ENCODE assay signal across 12 cellular contexts in genomic region chr2:145638675-145639074, GRCh38.
DNase-seq lines count a peak whose midpoint lies in the region; ATAC-seq and TF ChIP-seq lines count a peak whose summit lies in the region.
"Had no signal": no experiment of that assay in that cellular context is flagged by ENCODE, and none has a peak within 500 bp of the region (broad histone marks: within the 10 kb centered on the region; RNA-seq: fewer than 3 reads in every experiment).

No MANE protein-coding gene starts in this region.

- H3K27ac ChIP-seq in ovary, result no peak overlapping the region
- H3K27ac ChIP-seq: right lobe of liver had no signal

- no peak for TF ChIP-seq POLR2A in ovary (IDR thresholded peaks at IDR 0.05)

- no peak overlapping the region for H3K4me3 ChIP-seq in fibroblast of the aortic adventitia (ENCODE audit: low read depth, low read length)
- no peak overlapping the region for H3K4me3 ChIP-seq in ovary
- H3K4me3 ChIP-seq: right lobe of liver had no signal

- H3K4me1 ChIP-seq in ovary (ENCODE audit: insufficient read depth), result no peaks in the 10 kb centered on the region

- H3K9me3 ChIP-seq in ovary, result no peaks in the 10 kb centered on the region
- H3K9me3 ChIP-seq: right lobe of liver had no signal

- H3K27me3 ChIP-seq in ovary, result no peaks in the 10 kb centered on the region
- H3K27me3 ChIP-seq: right lobe of liver had no signal

- no peaks in the 10 kb centered on the region for H3K36me3 ChIP-seq in ovary
- H3K36me3 ChIP-seq: right lobe of liver had no signal

- ATAC-seq in GM21360 (IDR thresholded peaks at IDR 0.05; ENCODE audit: unreplicated experiment) (peak; percentile 83), HG03432 (IDR thresholded peaks at IDR 0.05; ENCODE audit: unreplicated experiment) (peak; percentile 90)

- H3K27ac Mint-ChIP-seq in activated naive CD8-positive, alpha-beta T cell treated with anti-CD3 and anti-CD28 coated beads for 36 hours, result no peak overlapping the region
- H3K27ac Mint-ChIP-seq: T-helper 1 cell treated with Interleukin-12 subunit alpha and Interleukin-12 subunit beta and Interleukin-4 antibody, amounts not matched to agents 30 μg/mL and 1 μg/mL, for 36 hours had no signal

- no peak for TF ChIP-seq CTCF in GM10248 (IDR thresholded peaks at IDR 0.05; ENCODE audit: control extremely low read depth, extremely low read depth, low read depth, missing control alignments)
- TF ChIP-seq CTCF in fibroblast of the aortic adventitia (IDR thresholded peaks at IDR 0.05; ENCODE audit: insufficient read depth, low read length), result peak; percentile 13
- no peak for TF ChIP-seq CTCF in ovary (IDR thresholded peaks at IDR 0.05)

- CTCF ChIA-PET in GM10248 (lab: Yijun Ruan, JAX), result no interaction called here

- DNase-seq in GM10248 (ENCODE audit: extremely low spot score) (peak; percentile 9), fibroblast of the aortic adventitia (ENCODE audit: low read depth) (no peak), HuH-7.5 (ENCODE audit: low spot score) (no peak), ovary (no peak)
- no peak for DNase-seq in activated naive CD8-positive, alpha-beta T cell treated with anti-CD3 and anti-CD28 coated beads for 36 hours
- DNase-seq in activated CD4-positive, alpha-beta T cell treated with anti-CD3 and anti-CD28 coated beads, Interleukin-2, amount 50 U/mL, for 1 hour, result no peak
- DNase-seq: C1 segment of cervical spinal cord, foreskin melanocyte, right lobe of liver had no signal

- POLR2A ChIA-PET in GM10248 (lab: Yijun Ruan, JAX), result no interaction called here

- H3K9me3 Mint-ChIP-seq in activated naive CD8-positive, alpha-beta T cell treated with anti-CD3 and anti-CD28 coated beads for 36 hours, result peaks cover 1% of the 10 kb centered on the region
- H3K9me3 Mint-ChIP-seq: T-helper 1 cell treated with Interleukin-12 subunit alpha and Interleukin-12 subunit beta and Interleukin-4 antibody, amounts not matched to agents 30 μg/mL and 1 μg/mL, for 36 hours had no signal

- WGBS in ovary, 3 donors, result 81 to 93% (median 85%) methylated on average over 2 of the region's 2 CpGs

- no peaks in the 10 kb centered on the region for H3K4me1 Mint-ChIP-seq in activated naive CD8-positive, alpha-beta T cell treated with anti-CD3 and anti-CD28 coated beads for 36 hours

- no peak for TF ChIP-seq EP300 in ovary (IDR thresholded peaks at IDR 0.05)

- peaks cover 4% of the 10 kb centered on the region for H3K27me3 Mint-ChIP-seq in activated naive CD8-positive, alpha-beta T cell treated with anti-CD3 and anti-CD28 coated beads for 36 hours

- intact Hi-C loops in ovary (cut with DNase I), result no loop called here

- H3K4me3 Mint-ChIP-seq in activated naive CD8-positive, alpha-beta T cell treated with anti-CD3 and anti-CD28 coated beads for 36 hours, result no peak overlapping the region
- H3K4me3 Mint-ChIP-seq: T-helper 1 cell treated with Interleukin-12 subunit alpha and Interleukin-12 subunit beta and Interleukin-4 antibody, amounts not matched to agents 30 μg/mL and 1 μg/mL, for 36 hours had no signal

- no peaks in the 10 kb centered on the region for H3K36me3 Mint-ChIP-seq in activated naive CD8-positive, alpha-beta T cell treated with anti-CD3 and anti-CD28 coated beads for 36 hours
